In genomic region chr9:32384002-32384363, GRCh38 we compare ENCODE assay signal across 8 cellular contexts. TPM values are rescaled to one million over a fixed set of nuclear protein-coding genes. Genes with fewer than 3 reads are reported as not detected.
DNase-seq lines count a peak whose midpoint lies in the region; FAIRE-seq and TF ChIP-seq lines count a peak whose summit lies in the region.

No MANE protein-coding gene starts in this region.

- H3K9me1 ChIP-seq in endothelial cell of umbilical vein (replicated peaks; ENCODE audit: control insufficient read depth, extremely low read depth, insufficient read depth, low read length), result no peaks in the 10 kb centered on the region

- H4K20me1 ChIP-seq in endothelial cell of umbilical vein (replicated peaks; ENCODE audit: control insufficient read depth, extremely low read depth, insufficient read depth, low read length) (no peaks in the 10 kb centered on the region), osteoblast (ENCODE audit: insufficient read depth, low read length) (peaks cover 11% of the 10 kb centered on the region)

- no peak for FAIRE-seq in endothelial cell of umbilical vein (lab: Jason Lieb, UNC)

- no peaks in the 10 kb centered on the region for H3K36me3 ChIP-seq in endothelial cell of umbilical vein (ENCODE audit: control insufficient read depth in 2 of 2, extremely low read depth in 1 of 2, insufficient read depth in 2 of 2, low read length in 2 of 2)
- no peaks in the 10 kb centered on the region for H3K36me3 ChIP-seq in osteoblast (ENCODE audit: insufficient read depth, low read length)

- BruUV-seq in endothelial cell of umbilical vein (replicated peaks; lab: Mats Ljungman, UMichigan), result no TSS peak

- DNase-seq in DMS53 (lab: John Stamatoyannopoulos, UW), result peak; percentile 52
- DNase-seq in NCI-H69 (lab: John Stamatoyannopoulos, UW), result peak; percentile 52
- no peak for DNase-seq in endothelial cell of umbilical vein (ENCODE audit: low read depth, low spot score)
- DNase-seq in osteoblast (ENCODE audit: insufficient read length, low spot score, missing footprints), result no peak
- DNase-seq in NOMO-1 (lab: John Stamatoyannopoulos, UW; ENCODE audit: unreplicated experiment in 2 of 2), result no peak
- no peak for DNase-seq in medulla oblongata (ENCODE audit: extremely low spot score)
- DNase-seq in NCI-H345 treated with DMSO at 0.1 percent for 48 hours (lab: John Stamatoyannopoulos, UW; ENCODE audit: unreplicated experiment), result no peak
- no peak for DNase-seq in GDM1 (lab: John Stamatoyannopoulos, UW)

- CTCF ChIA-PET in endothelial cell of umbilical vein (lab: Charles Lee), result interaction anchor here (0.9 to 8.7 kb wide), 13 partner anchors 8 to 584 kb away, joined by 3 to 105 read pairs (median 10); partner anchors contain the start of genes NDUFB6, RIGI, SMIM27 and TOPORS

- intact Hi-C loops in endothelial cell of umbilical vein (cut with micrococcal nuclease), result loop anchor here (1.0 kb wide), 4 partner anchors 12 to 189 kb away; partner anchors contain the start of genes NDUFB6 and RIGI

- no peaks in the 10 kb centered on the region for H3K27me3 ChIP-seq in endothelial cell of umbilical vein (ENCODE audit: control insufficient read depth in 2 of 2, insufficient read depth in 2 of 2, low read length in 2 of 2)
- H3K27me3 ChIP-seq in osteoblast (ENCODE audit: insufficient read depth, low read length), result peaks cover 4% of the 10 kb centered on the region

- H3K79me2 ChIP-seq in endothelial cell of umbilical vein (ENCODE audit: control insufficient read depth, insufficient read depth, low read length) (peaks cover 32% of the 10 kb centered on the region), osteoblast (ENCODE audit: insufficient read depth, low read length) (peaks cover 44% of the 10 kb centered on the region)

- dilution Hi-C loops in endothelial cell of umbilical vein (cut with MboI; ENCODE audit: extremely low pct_ligation_motif_present, low sequenced_read_pairs), result loop anchor here (25.0 kb wide), 1 partner anchor 178 kb away; the partner anchor contains the start of genes NDUFB6, SMIM27 and TOPORS

- H3K4me3 ChIP-seq in endothelial cell of umbilical vein (replicated peaks in 1 of 3; ENCODE audit: insufficient read depth in 1 of 3, low read depth in 1 of 3, low read length in 3 of 3), result peak overlapping the region; percentile 39 to 91 (median 56)
- peak overlapping the region; percentile 96 for H3K4me3 ChIP-seq in osteoblast (ENCODE audit: insufficient read depth, low read length)

- H3K4me2 ChIP-seq in endothelial cell of umbilical vein (ENCODE audit: insufficient read depth, low read length), result peak overlapping the region; percentile 80
- peak overlapping the region; percentile 87 for H3K4me2 ChIP-seq in osteoblast (ENCODE audit: insufficient read depth, low read length)

- H3K27ac ChIP-seq in endothelial cell of umbilical vein (ENCODE audit: insufficient read depth, low read depth, low read length) (peak overlapping the region; percentile 19), osteoblast (ENCODE audit: low read depth, low read length) (peak overlapping the region; percentile 80)

- peak overlapping the region; percentile 87 for H2AFZ ChIP-seq in endothelial cell of umbilical vein (ENCODE audit: low read depth, low read length)
- peak overlapping the region; percentile 79 for H2AFZ ChIP-seq in osteoblast (ENCODE audit: low read length)

- TF ChIP-seq CTCF in endothelial cell of umbilical vein (IDR thresholded peaks at IDR 0.05; ENCODE audit: extremely low read depth in 1 of 2, insufficient read depth in 1 of 2, low read depth in 1 of 2, low read length in 2 of 2) (no peak), osteoblast (IDR thresholded peaks at IDR 0.05; ENCODE audit: extremely low read depth, low read depth, low read length) (no peak)

- POLR2A ChIA-PET in endothelial cell of umbilical vein (lab: Charles Lee), result interaction anchor here (0.7 to 2.0 kb wide), 3 partner anchors 10 to 641 kb away, joined by 3 to 8 read pairs (median 4); partner anchors contain the start of gene DNAJA1

- peak overlapping the region; percentile 59 for H3K9ac ChIP-seq in endothelial cell of umbilical vein (replicated peaks; ENCODE audit: extremely low read depth, insufficient read depth, low read length)

- H3K4me1 ChIP-seq in endothelial cell of umbilical vein (ENCODE audit: control insufficient read depth, extremely low read depth, insufficient read depth, low read length) (peaks cover 30% of the 10 kb centered on the region), osteoblast (ENCODE audit: insufficient read depth, low read length) (peaks cover 17% of the 10 kb centered on the region)

- H3K9me3 ChIP-seq in endothelial cell of umbilical vein (replicated peaks; ENCODE audit: control insufficient read depth, insufficient read depth, low read length) (no peaks in the 10 kb centered on the region), osteoblast (ENCODE audit: low read depth, low read length) (no peaks in the 10 kb centered on the region)

- no peak for TF ChIP-seq POLR2A in endothelial cell of umbilical vein (IDR thresholded peaks at IDR 0.05; ENCODE audit: low read depth, low read length)

TF ChIP-seq in endothelial cell of umbilical vein, 7 proteins besides CTCF, POLR2A, EP300 and RAD21:
- TF ChIP-seq JUN (IDR thresholded peaks at IDR 0.05; ENCODE audit: borderline replicate concordance, insufficient read depth, insufficient read length, low read depth) (no peak), EZH2 (IDR thresholded peaks at IDR 0.05; ENCODE audit: borderline replicate concordance, low read depth, low read length, severe bottlenecking) (no peak), POLR2AphosphoS5 (IDR thresholded peaks at IDR 0.05; ENCODE audit: insufficient read depth, low read depth, low read length) (no peak), MYC (IDR thresholded peaks at IDR 0.05; ENCODE audit: low read depth, low read length) (no peak), FOS (IDR thresholded peaks at IDR 0.05; ENCODE audit: borderline replicate concordance, insufficient read depth, low read length) (no peak), GATA2 (IDR thresholded peaks at IDR 0.05; ENCODE audit: insufficient read depth, insufficient read length, low read depth, low read length) (no peak), MAX (IDR thresholded peaks at IDR 0.05; ENCODE audit: insufficient read depth, insufficient read length) (no peak)

RNA-seq across cellular contexts. Expression of gene ACO1, which starts 0.5 kb away (rescaled TPM):
- 54.1 and 56.9 TPM in 2 replicates for total RNA-seq in endothelial cell of umbilical vein
- polyA plus RNA-seq in endothelial cell of umbilical vein, result 45.7 and 51.6 TPM in 2 replicates
- 54.8 and 58.8 TPM in 2 replicates for polyA plus RNA-seq in endothelial cell of umbilical vein (2011; cell fraction: cytosol; rRNA removed)
- 49.0 and 57.5 TPM in 2 replicates for polyA plus RNA-seq in endothelial cell of umbilical vein (2011; cell fraction: nucleus; rRNA removed)
- polyA plus RNA-seq in endothelial cell of umbilical vein (2012), result 59.5 and 79.4 TPM in 2 replicates
- polyA minus RNA-seq in endothelial cell of umbilical vein, result 86.8 and 92.0 TPM in 2 replicates
- 13.4 TPM for polyA minus RNA-seq in endothelial cell of umbilical vein (2011; cell fraction: cytosol; rRNA and poly(A)+ RNA removed)
- 31.6 and 44.5 TPM in 2 replicates for polyA minus RNA-seq in endothelial cell of umbilical vein (2011; cell fraction: nucleus; rRNA and poly(A)+ RNA removed)
- total RNA-seq in osteoblast, result 104 and 105 TPM in 2 replicates

Comparison
In these comparisons a context has a peak if more than half of its experiments do, and no peak if none do; other contexts are left out.
1. DNase-seq: peak in DMS53 (single experiment) and NCI-H69 (single experiment); none in endothelial cell of umbilical vein (single experiment), osteoblast (single experiment), NOMO-1 (0 of 2), medulla oblongata (single experiment), NCI-H345 treated with DMSO at 0.1 percent for 48 hours (single experiment) and GDM1 (single experiment).